In genomic region chr14:28759658-28760313, GRCh38 we compare ENCODE assay signal across 19 cellular contexts. TPM values are rescaled to one million over a fixed set of nuclear protein-coding genes. Genes with fewer than 3 reads are reported as not detected.
DNase-seq lines count a peak whose midpoint lies in the region; ATAC-seq and TF ChIP-seq lines count a peak whose summit lies in the region.
"Had no signal": no experiment of that assay in that cellular context is flagged by ENCODE, and none has a peak within 500 bp of the region (broad histone marks: within the 10 kb centered on the region; RNA-seq: fewer than 3 reads in every experiment).

No MANE protein-coding gene starts in this region.

- no peak for ATAC-seq in SK-N-SH treated with all-trans-retinoic acid at 6 μM for 48 hours
- ATAC-seq: left ventricle myocardium superior; natural killer cell treated with Interleukin-12 subunit alpha and Interleukin-12 subunit beta and Interleukin-15 and Interleukin-18, amount 100 ng/mL, for 72 hours; upper lobe of right lung had no signal

- H3K4me1 Mint-ChIP-seq in activated T-helper 1 cell treated with anti-CD3 and anti-CD28 coated beads, Interleukin-12 subunit alpha, Interleukin-12 subunit beta, Interleukin-2, Interleukin-4 antibody, amounts not matched to agents 30 ng/mL and 10 ng/mL and 1 ng/mL, durations not matched to agents 14 hours and 24 hours and 36 hours (ENCODE audit: low read depth): no peaks in the 10 kb centered on the region

- WGBS in SK-N-SH (ENCODE audit: low lambda C conversion rate): 19% methylated on average over 36 of the region's 36 CpGs

- no peak for TF ChIP-seq POLR2A in uterus (IDR thresholded peaks at IDR 0.05)

- no peaks in the 10 kb centered on the region for H3K36me3 ChIP-seq in SK-N-SH (replicated peaks in 1 of 2; ENCODE audit: control insufficient read depth in 1 of 2, insufficient read depth in 2 of 2, low read length in 1 of 2)
- no peaks in the 10 kb centered on the region for H3K36me3 ChIP-seq in iPS-20b (ENCODE audit: insufficient read depth, low read depth, low read length)
- H3K36me3 ChIP-seq in skeletal muscle satellite cell (ENCODE audit: insufficient read depth, low read length): no peaks in the 10 kb centered on the region
- H3K36me3 ChIP-seq in uterus: no peaks in the 10 kb centered on the region
- H3K36me3 ChIP-seq: upper lobe of right lung had no signal

- H4K20me1 ChIP-seq in SK-N-SH (ENCODE audit: insufficient read depth): no peaks in the 10 kb centered on the region

- intact Hi-C loops in activated T-helper 1 cell treated with anti-CD3 and anti-CD28 coated beads, Interleukin-12 subunit alpha, Interleukin-12 subunit beta, Interleukin-2, Interleukin-4 antibody, amounts not matched to agents 30 ng/mL and 10 ng/mL and 1 ng/mL, durations not matched to agents 14 hours and 24 hours and 36 hours (cut with micrococcal nuclease): loop anchor here (10.0 kb wide), 1 partner anchor 1685 kb away; no protein-coding TSS in a partner anchor
- intact Hi-C loops in uterus (cut with DNase I; ENCODE audit: low total_unique reads): no loop called here

- no peak overlapping the region for H3K9ac ChIP-seq in SK-N-SH
- H3K9ac ChIP-seq in iPS-20b (ENCODE audit: low read depth, low read length): no peak overlapping the region
- no peak overlapping the region for H3K9ac ChIP-seq in skeletal muscle satellite cell (ENCODE audit: low read depth, low read length)

- CTCF ChIA-PET in SK-N-SH (lab: Yijun Ruan, JAX) (no interaction called here), GM10248 (lab: Yijun Ruan, JAX) (interaction anchor here (1.3 to 1.8 kb wide), 3 partner anchors 14 to 1511 kb away, joined by 5 to 6 read pairs (median 5); no protein-coding TSS in a partner anchor)

- TF ChIP-seq EP300 in SK-N-SH (IDR thresholded peaks at IDR 0.05; ENCODE audit: borderline replicate concordance in 1 of 2, low read depth in 1 of 2, low read length in 1 of 2): no peak

- no peaks in the 10 kb centered on the region for H3K9me2 ChIP-seq in SK-N-SH

- no peaks in the 10 kb centered on the region for H3F3A ChIP-seq in SK-N-SH (replicated peaks; ENCODE audit: insufficient read depth)

- no peak overlapping the region for H3K4me3 Mint-ChIP-seq in activated T-helper 1 cell treated with anti-CD3 and anti-CD28 coated beads, Interleukin-12 subunit alpha, Interleukin-12 subunit beta, Interleukin-2, Interleukin-4 antibody, amounts not matched to agents 30 ng/mL and 10 ng/mL and 1 ng/mL, durations not matched to agents 14 hours and 24 hours and 36 hours
- H3K4me3 Mint-ChIP-seq: natural killer cell treated with Interleukin-12 subunit alpha and Interleukin-12 subunit beta and Interleukin-15 and Interleukin-18, amount 100 ng/mL, for 72 hours had no signal

- no peaks in the 10 kb centered on the region for H3K36me3 Mint-ChIP-seq in activated T-helper 1 cell treated with anti-CD3 and anti-CD28 coated beads, Interleukin-12 subunit alpha, Interleukin-12 subunit beta, Interleukin-2, Interleukin-4 antibody, amounts not matched to agents 30 ng/mL and 10 ng/mL and 1 ng/mL, durations not matched to agents 14 hours and 24 hours and 36 hours (ENCODE audit: low read depth)

- H3K4me3 ChIP-seq in SK-N-SH (ENCODE audit: low read depth in 2 of 2, low read length in 1 of 2): no peak overlapping the region
- H3K4me3 ChIP-seq in iPS-20b (ENCODE audit: low read length): peak overlapping the region; percentile 37
- H3K4me3 ChIP-seq in skeletal muscle satellite cell (ENCODE audit: low read length): peak overlapping the region; percentile 49
- H3K4me3 ChIP-seq in uterus: no peak overlapping the region
- H3K4me3 ChIP-seq: upper lobe of right lung had no signal

- DNase-seq in SK-N-SH: no peak
- DNase-seq in activated T-helper 1 cell treated with anti-CD3 and anti-CD28 coated beads, Interleukin-12 subunit alpha, Interleukin-12 subunit beta, Interleukin-2, Interleukin-4 antibody, amounts not matched to agents 30 ng/mL and 10 ng/mL and 1 ng/mL, durations not matched to agents 14 hours and 24 hours and 36 hours (ENCODE audit: low spot score): no peak
- no peak for DNase-seq in GM10248 (ENCODE audit: extremely low spot score)
- DNase-seq in activated naive CD4-positive, alpha-beta T cell treated with anti-CD3 and anti-CD28 coated beads, Interleukin-2, amount 50 U/mL, for 16 hours: no peak
- no peak for DNase-seq in uterus
- DNase-seq: activated T-cell treated with anti-CD3 and anti-CD28 coated beads, Interleukin-2, amount 50 U/mL, for 1 hour; Caco-2; effector CD8-positive, alpha-beta T cell; left ventricle myocardium superior; NCI-H1930; stimulated activated CD4-positive, alpha-beta T cell treated with anti-CD3 and anti-CD28 coated beads, Interleukin-15, amount 100 ng/mL, for 24 hours; upper lobe of right lung had no signal

- no peak overlapping the region for H2AFZ ChIP-seq in SK-N-SH (ENCODE audit: low read depth)

- POLR2A ChIA-PET in SK-N-SH (lab: Yijun Ruan, JAX) (no interaction called here), GM10248 (lab: Yijun Ruan, JAX) (no interaction called here)

- peaks cover 68% of the 10 kb centered on the region for H3K27me3 Mint-ChIP-seq in activated T-helper 1 cell treated with anti-CD3 and anti-CD28 coated beads, Interleukin-12 subunit alpha, Interleukin-12 subunit beta, Interleukin-2, Interleukin-4 antibody, amounts not matched to agents 30 ng/mL and 10 ng/mL and 1 ng/mL, durations not matched to agents 14 hours and 24 hours and 36 hours (ENCODE audit: insufficient read depth)

- H3K27me3 ChIP-seq in SK-N-SH (ENCODE audit: insufficient read depth): peaks cover 96% of the 10 kb centered on the region
- H3K27me3 ChIP-seq in iPS-20b (ENCODE audit: insufficient read depth, low read length): peaks cover 100% of the 10 kb centered on the region
- H3K27me3 ChIP-seq in skeletal muscle satellite cell (ENCODE audit: control insufficient read depth, insufficient read depth, low read length): peaks cover 98% of the 10 kb centered on the region
- peaks cover 14 to 90% of the 10 kb centered on the region in 2 donors for H3K27me3 ChIP-seq in uterus

- peak overlapping the region; percentile 34 for H3K27ac Mint-ChIP-seq in activated T-helper 1 cell treated with anti-CD3 and anti-CD28 coated beads, Interleukin-12 subunit alpha, Interleukin-12 subunit beta, Interleukin-2, Interleukin-4 antibody, amounts not matched to agents 30 ng/mL and 10 ng/mL and 1 ng/mL, durations not matched to agents 14 hours and 24 hours and 36 hours
- H3K27ac Mint-ChIP-seq: natural killer cell treated with Interleukin-12 subunit alpha and Interleukin-12 subunit beta and Interleukin-15 and Interleukin-18, amount 100 ng/mL, for 72 hours had no signal

- peak overlapping the region; percentile 57; the same call in 1 of the 2 replicates for H3K4me2 ChIP-seq in SK-N-SH
- H3K4me2 ChIP-seq in skeletal muscle satellite cell (ENCODE audit: low read length): peak overlapping the region; percentile 71

- TF ChIP-seq CTCF in SK-N-SH (IDR thresholded peaks at IDR 0.05) (no peak), GM10248 (IDR thresholded peaks at IDR 0.05; ENCODE audit: control extremely low read depth, extremely low read depth, low read depth, missing control alignments) (no peak), uterus (IDR thresholded peaks at IDR 0.05) (no peak)

- H3K9me3 ChIP-seq in SK-N-SH (no peaks in the 10 kb centered on the region), iPS-20b (ENCODE audit: insufficient read depth, low read depth, low read length) (peaks cover 2% of the 10 kb centered on the region; the same call in 1 of the 2 replicates), skeletal muscle satellite cell (replicated peaks; ENCODE audit: low read length) (no peaks in the 10 kb centered on the region), uterus (no peaks in the 10 kb centered on the region)
- H3K9me3 ChIP-seq: Caco-2, upper lobe of right lung had no signal

- peaks cover 5% of the 10 kb centered on the region for H3K9me3 Mint-ChIP-seq in activated T-helper 1 cell treated with anti-CD3 and anti-CD28 coated beads, Interleukin-12 subunit alpha, Interleukin-12 subunit beta, Interleukin-2, Interleukin-4 antibody, amounts not matched to agents 30 ng/mL and 10 ng/mL and 1 ng/mL, durations not matched to agents 14 hours and 24 hours and 36 hours

- H3K79me2 ChIP-seq in SK-N-SH (ENCODE audit: insufficient read depth): no peaks in the 10 kb centered on the region

- H3K27ac ChIP-seq in SK-N-SH (ENCODE audit: low read depth in 2 of 2, low read length in 1 of 2) (no peak overlapping the region), iPS-20b (ENCODE audit: low read length) (no peak overlapping the region), uterus (no peak overlapping the region)
- H3K27ac ChIP-seq: upper lobe of right lung had no signal

- no peak for TF ChIP-seq RAD21 in SK-N-SH (IDR thresholded peaks at IDR 0.05; ENCODE audit: low read length)

- H3K4me1 ChIP-seq in SK-N-SH (ENCODE audit: control insufficient read depth in 1 of 2, insufficient read depth in 2 of 2, low read depth in 1 of 2, low read length in 1 of 2): no peaks in the 10 kb centered on the region; a peak in 1 of 4 replicates
- peaks cover 13% of the 10 kb centered on the region for H3K4me1 ChIP-seq in iPS-20b (ENCODE audit: insufficient read depth, low read length)
- peaks cover 11% of the 10 kb centered on the region for H3K4me1 ChIP-seq in skeletal muscle satellite cell (ENCODE audit: control insufficient read depth, insufficient read depth, low read length)
- no peaks in the 10 kb centered on the region for H3K4me1 ChIP-seq in uterus
- H3K4me1 ChIP-seq: Caco-2, upper lobe of right lung had no signal

TF ChIP-seq in SK-N-SH, 30 proteins besides CTCF, POLR2A, EP300 and RAD21 (continues in another document):
- TF ChIP-seq MEF2A (IDR thresholded peaks at IDR 0.05; ENCODE audit: borderline replicate concordance, low read depth) (no peak), TEAD4 (IDR thresholded peaks at IDR 0.05; ENCODE audit: borderline replicate concordance, insufficient read depth) (no peak), MAX (IDR thresholded peaks at IDR 0.05; ENCODE audit: low read depth) (no peak)

TF ChIP-seq in SK-N-SH treated with all-trans-retinoic acid at 6 μM for 48 hours, 23 proteins besides CTCF, POLR2A, EP300 and RAD21 (continues in another document):
- TF ChIP-seq OSR1 (CRISPR knock-in tag; IDR thresholded peaks at IDR 0.05): no peak

RNA-seq across cellular contexts. Expression of gene FOXG1, which starts 6.8 kb away (rescaled TPM):
- polyA plus RNA-seq in SK-N-SH (2012; rRNA removed): not detected in 2 replicates
- polyA plus RNA-seq in SK-N-SH (2012; cell fraction: cytosol; rRNA removed): not detected in 2 replicates
- not detected in 2 replicates for polyA plus RNA-seq in SK-N-SH (2012; cell fraction: nucleus; rRNA removed)
- total RNA-seq in activated T-helper 1 cell treated with anti-CD3 and anti-CD28 coated beads, Interleukin-12 subunit alpha, Interleukin-12 subunit beta, Interleukin-2, Interleukin-4 antibody, amounts not matched to agents 30 ng/mL and 10 ng/mL and 1 ng/mL, durations not matched to agents 14 hours and 24 hours and 36 hours: not detected in 2 replicates
- total RNA-seq in skeletal muscle satellite cell (2012; rRNA removed): under 0.01 and 0.22 TPM in 2 replicates
- total RNA-seq in uterus: not detected
- total RNA-seq: A673; aorta; Caco-2; left ventricle myocardium superior; LHCN-M2; natural killer cell treated with Interleukin-12 subunit alpha and Interleukin-12 subunit beta and Interleukin-15 and Interleukin-18, amount 100 ng/mL, for 72 hours; upper lobe of right lung had no signal
- polyA plus RNA-seq: aorta had no signal

Comparison
In these comparisons a context has a peak if more than half of its experiments do, and no peak if none do; other contexts are left out.
1. H3K4me3 ChIP-seq: peak in iPS-20b (single experiment) and skeletal muscle satellite cell (single experiment); none in SK-N-SH (0 of 2) and uterus (0 of 2).